ENCODE assay signal across 8 cellular contexts in genomic region chr15:58934521-58934920, GRCh38. TPM values are rescaled to one million over a fixed set of nuclear protein-coding genes. Genes with fewer than 3 reads are reported as not detected.
DNase-seq lines count a peak whose midpoint lies in the region; ATAC-seq, FAIRE-seq and TF ChIP-seq lines count a peak whose summit lies in the region.

No MANE protein-coding gene starts in this region.

- TF ChIP-seq EP300 in HepG2 (IDR thresholded peaks at IDR 0.05; ENCODE audit: low read depth in 2 of 2, low read length in 2 of 2): no peak
- TF ChIP-seq EP300 in HepG2 (CRISPR knock-in tag; IDR thresholded peaks at IDR 0.05; ENCODE audit: borderline replicate concordance): no peak
- no peak for TF ChIP-seq EP300 in transverse colon (IDR thresholded peaks at IDR 0.05; ENCODE audit: low read depth)

- no peaks in the 10 kb centered on the region for H3K27me3 Mint-ChIP-seq in activated naive CD4-positive, alpha-beta T cell treated with anti-CD3 and anti-CD28 coated beads for 36 hours (ENCODE audit: low read depth)
- H3K27me3 Mint-ChIP-seq in activated naive CD8-positive, alpha-beta T cell: peaks cover 2% of the 10 kb centered on the region

- H3K36me3 ChIP-seq in HepG2 (replicated peaks in 1 of 2; ENCODE audit: control insufficient read depth in 1 of 2, insufficient read depth in 2 of 2, low read length in 2 of 2) (no peaks in the 10 kb centered on the region), transverse colon (no peaks in the 10 kb centered on the region)

- FAIRE-seq in HepG2 (lab: Jason Lieb, UNC): no peak

- TF ChIP-seq POLR2A in HepG2 (IDR thresholded peaks at IDR 0.05; ENCODE audit: insufficient read depth in 1 of 2, low read depth in 2 of 2, low read length in 2 of 2) (no peak), transverse colon (IDR thresholded peaks at IDR 0.05) (no peak)

- H3K79me2 ChIP-seq in HepG2 (ENCODE audit: insufficient read depth, low read length): peaks cover 37% of the 10 kb centered on the region

- intact Hi-C loops in activated naive CD4-positive, alpha-beta T cell treated with anti-CD3 and anti-CD28 coated beads for 36 hours (cut with micrococcal nuclease): loop anchor here (5.0 to 10.0 kb wide), 2 partner anchors 602 to 1230 kb away; partner anchors contain the start of gene POLR2M
- intact Hi-C loops in HepG2 (cut with micrococcal nuclease; ENCODE audit: unreplicated experiment) (loop anchor here (5.0 kb wide), 1 partner anchor 67 kb away; no protein-coding TSS in a partner anchor), transverse colon (cut with DNase I; ENCODE audit: low total_unique reads) (no loop called here)

- H3K4me3 Mint-ChIP-seq in activated naive CD4-positive, alpha-beta T cell treated with anti-CD3 and anti-CD28 coated beads for 36 hours: peak overlapping the region; percentile 93
- H3K4me3 Mint-ChIP-seq in activated naive CD8-positive, alpha-beta T cell: peak overlapping the region; percentile 93

- H3K4me2 ChIP-seq in HepG2 (ENCODE audit: low read depth, low read length): peak overlapping the region; percentile 94

- CTCF ChIA-PET in activated naive CD4-positive, alpha-beta T cell treated with anti-CD3 and anti-CD28 coated beads for 36 hours (lab: Charles Lee): interaction anchor here (0.7 kb wide), 1 partner anchor 70 kb away, joined by 3 read pairs; no protein-coding TSS in a partner anchor
- CTCF ChIA-PET in HepG2 (lab: Yijun Ruan, JAX; ENCODE audit: low intra/inter-chr PET ratio, low total read pairs): interaction anchor here (0.6 kb wide), 1 partner anchor 55 kb away, joined by 4 read pairs; no protein-coding TSS in a partner anchor

- peak overlapping the region; percentile 100 for H3K9ac ChIP-seq in HepG2 (ENCODE audit: insufficient read depth, low read depth, low read length)

- no peak for TF ChIP-seq RAD21 in HepG2 (CRISPR knock-in tag; IDR thresholded peaks at IDR 0.05)

- peaks cover 25% of the 10 kb centered on the region for H3K4me1 ChIP-seq in HepG2 (ENCODE audit: insufficient read depth, low read length)
- H3K4me1 ChIP-seq in transverse colon: peaks cover 12 to 32% (median 20%) of the 10 kb centered on the region in 4 donors

- ATAC-seq in HepG2: no peak

- POLR2A ChIA-PET in HepG2 (lab: Yijun Ruan, JAX): interaction anchor here (0.9 kb wide), 1 partner anchor 164 kb away, joined by 3 read pairs; the partner anchor contains the start of gene MINDY2

- no peaks in the 10 kb centered on the region for H3K9me3 Mint-ChIP-seq in activated naive CD4-positive, alpha-beta T cell treated with anti-CD3 and anti-CD28 coated beads for 36 hours
- H3K9me3 Mint-ChIP-seq in activated naive CD8-positive, alpha-beta T cell (ENCODE audit: low read depth): no peaks in the 10 kb centered on the region

- H3K27me3 ChIP-seq in HepG2 (ENCODE audit: control insufficient read depth in 1 of 2, insufficient read depth in 2 of 2, low read length in 2 of 2) (no peaks in the 10 kb centered on the region; a peak in 1 of 5 replicates), transverse colon (no peaks in the 10 kb centered on the region)

- H3K27ac ChIP-seq in HepG2 (ENCODE audit: extremely low read length, insufficient read depth, low read length): peak overlapping the region; percentile 99
- peak overlapping the region; percentile 97 to 100 (median 100) for H3K27ac ChIP-seq in transverse colon

- in situ Hi-C loops in HepG2 (cut with HindIII; ENCODE audit: extremely low pct_ligation_motif_present, low pct_unique_long_range_greater_than_20kb) (no loop called here), transverse colon (cut with MboI; ENCODE audit: low pct_ligation_motif_present in 1 of 4, low pct_unique_long_range_greater_than_20kb in 1 of 4, low sequenced_read_pairs in 3 of 4) (loop anchor here in 1 of 4 donors (25.0 kb wide), 1 partner anchor 97 kb away; no protein-coding TSS in a partner anchor)

- no TSS peak for BruUV-seq in HepG2 (replicated peaks; lab: Mats Ljungman, UMichigan)

- H3K4me3 ChIP-seq in HepG2 (replicated peaks in 1 of 3; ENCODE audit: insufficient read depth in 1 of 3, low read depth in 2 of 3, low read length in 3 of 3): peak overlapping the region; percentile 68 to 94 (median 76); a peak in 5 of 6 replicates
- peak overlapping the region in 2 of 4 donors; percentile 74 to 90 for H3K4me3 ChIP-seq in transverse colon

- H3K9me3 ChIP-seq in HepG2 (ENCODE audit: low read length) (no peaks in the 10 kb centered on the region), transverse colon (no peaks in the 10 kb centered on the region)

- 0 out of 2 replicates have a peak, but pooled peaks cover 5% of the 10 kb centered on the region for H4K20me1 ChIP-seq in HepG2 (ENCODE audit: insufficient read depth, low read length)

- peaks cover 7% of the 10 kb centered on the region for H3K36me3 Mint-ChIP-seq in activated naive CD4-positive, alpha-beta T cell treated with anti-CD3 and anti-CD28 coated beads for 36 hours (ENCODE audit: low read depth)
- peaks cover 6% of the 10 kb centered on the region for H3K36me3 Mint-ChIP-seq in activated naive CD8-positive, alpha-beta T cell

- peak overlapping the region; percentile 96 for H2AFZ ChIP-seq in HepG2 (ENCODE audit: low read length)

- no peak for DNase-seq in activated naive CD4-positive, alpha-beta T cell treated with anti-CD3 and anti-CD28 coated beads for 36 hours
- no peak for DNase-seq in activated naive CD4-positive, alpha-beta T cell (lab: John Stamatoyannopoulos, UW)
- DNase-seq in HepG2 (ENCODE audit: low spot score) (no peak), transverse colon (no peak), ureter (ENCODE audit: low spot score) (no peak), SIG-M5 treated with dmso at 0.1 percent for 504 hours (lab: John Stamatoyannopoulos, UW; ENCODE audit: unreplicated experiment) (no peak), hypothalamus (lab: John Stamatoyannopoulos, UW) (no peak)

- 35% methylated on average over 4 of the region's 4 CpGs for WGBS in HepG2 (ENCODE audit: low lambda C conversion rate)
- 51 to 55% methylated on average over 3 to 4 of the region's 4 CpGs for WGBS in transverse colon (ENCODE audit: low coverage in 1 of 2), 2 donors

- peaks cover 23% of the 10 kb centered on the region for H3K4me1 Mint-ChIP-seq in activated naive CD4-positive, alpha-beta T cell treated with anti-CD3 and anti-CD28 coated beads for 36 hours (ENCODE audit: low read depth)
- H3K4me1 Mint-ChIP-seq in activated naive CD8-positive, alpha-beta T cell (ENCODE audit: low read depth): peaks cover 24% of the 10 kb centered on the region

- no peak for TF ChIP-seq CTCF in HepG2 (CRISPR knock-in tag; IDR thresholded peaks at IDR 0.05)
- no peak for TF ChIP-seq CTCF in transverse colon (IDR thresholded peaks at IDR 0.05)

- H3K27ac Mint-ChIP-seq in activated naive CD4-positive, alpha-beta T cell treated with anti-CD3 and anti-CD28 coated beads for 36 hours: peak overlapping the region; percentile 97
- H3K27ac Mint-ChIP-seq in activated naive CD8-positive, alpha-beta T cell: peak overlapping the region; percentile 97

RNA-seq across cellular contexts. Expression of gene SLTM, which starts 1.0 kb away (rescaled TPM):
- 10 to 100 TPM; 52.0 to 56.0 TPM for total RNA-seq in activated naive CD4-positive, alpha-beta T cell treated with anti-CD3 and anti-CD28 coated beads for 36 hours
- total RNA-seq in HepG2 (2016; rRNA removed; fragmentation: Illumina TruSeq; extraction: Trizol) (58.0 and 64.2 TPM in 2 replicates), transverse colon (100 to 1,000 TPM in 3 of 4 donors, 10 to 100 TPM in 1; 91.9 to 447 (median 143) TPM), ureter (159 TPM)
- 85.4 and 92.4 TPM in 2 replicates for total RNA-seq in HepG2 (2016; cell fraction: cytosol; rRNA removed; fragmentation: Illumina TruSeq; extraction: Trizol; ENCODE audit: low read depth)
- total RNA-seq in HepG2 (2016; cell fraction: insoluble cytoplasmic fraction; rRNA removed; fragmentation: Illumina TruSeq; extraction: Trizol): 52.5 and 70.6 TPM in 2 replicates
- total RNA-seq in HepG2 (2016; cell fraction: membrane; rRNA removed; fragmentation: Illumina TruSeq; extraction: Trizol): 33.2 and 33.4 TPM in 2 replicates
- total RNA-seq in HepG2 (2016; cell fraction: nucleus; rRNA removed; fragmentation: Illumina TruSeq; extraction: Trizol): 120 TPM in 2 replicates
- 20.3 and 22.0 TPM in 2 replicates for polyA plus RNA-seq in HepG2 (2011; rRNA removed)
- 13.2 and 16.1 TPM in 2 replicates for polyA plus RNA-seq in HepG2 (2011; cell fraction: cytosol; rRNA removed)
- 61.3 and 71.8 TPM in 2 replicates for polyA plus RNA-seq in HepG2 (2011; cell fraction: nucleus; rRNA removed)
- 39.7 and 46.8 TPM in 2 replicates for polyA plus RNA-seq in HepG2 (2012)
- polyA plus RNA-seq in HepG2 (2016; cell fraction: cytosol; fragmentation: Illumina TruSeq; extraction: Trizol; ENCODE audit: low read depth): 28.8 and 28.9 TPM in 2 replicates
- polyA plus RNA-seq in HepG2 (2016; cell fraction: insoluble cytoplasmic fraction; fragmentation: Illumina TruSeq; extraction: Trizol; ENCODE audit: low read depth): 56.6 and 65.2 TPM in 2 replicates
- polyA plus RNA-seq in HepG2 (2016; cell fraction: membrane; fragmentation: Illumina TruSeq; extraction: Trizol; ENCODE audit: low read depth): 21.9 and 25.0 TPM in 2 replicates
- 88.9 and 106 TPM in 2 replicates for polyA plus RNA-seq in HepG2 (2016; cell fraction: nucleus; fragmentation: Illumina TruSeq; extraction: Trizol; ENCODE audit: insufficient read depth, low read depth)
- polyA minus RNA-seq in HepG2 (2011; rRNA and poly(A)+ RNA removed; ENCODE audit: low replicate concordance): 20.5 and 36.5 TPM in 2 replicates
- polyA minus RNA-seq in HepG2 (2011; cell fraction: cytosol; rRNA and poly(A)+ RNA removed): 14.5 and 29.8 TPM in 2 replicates
- 202 and 232 TPM in 2 replicates for polyA minus RNA-seq in HepG2 (2011; cell fraction: nucleus; rRNA and poly(A)+ RNA removed)

RNA-seq across cellular contexts. Expression of gene RNF111, which starts 52.9 kb away (rescaled TPM):
- 10 to 100 TPM; 17.8 to 19.8 TPM for total RNA-seq in activated naive CD4-positive, alpha-beta T cell treated with anti-CD3 and anti-CD28 coated beads for 36 hours
- total RNA-seq in HepG2 (2016; rRNA removed; fragmentation: Illumina TruSeq; extraction: Trizol): 12.1 and 16.0 TPM in 2 replicates
- total RNA-seq in HepG2 (2016; cell fraction: cytosol; rRNA removed; fragmentation: Illumina TruSeq; extraction: Trizol; ENCODE audit: low read depth): 10.6 and 15.3 TPM in 2 replicates
- total RNA-seq in HepG2 (2016; cell fraction: insoluble cytoplasmic fraction; rRNA removed; fragmentation: Illumina TruSeq; extraction: Trizol): 8.8 and 9.5 TPM in 2 replicates
- 14.8 and 16.8 TPM in 2 replicates for total RNA-seq in HepG2 (2016; cell fraction: membrane; rRNA removed; fragmentation: Illumina TruSeq; extraction: Trizol)
- total RNA-seq in HepG2 (2016; cell fraction: nucleus; rRNA removed; fragmentation: Illumina TruSeq; extraction: Trizol): 14.1 and 18.6 TPM in 2 replicates
- polyA plus RNA-seq in HepG2 (2011; rRNA removed): 19.4 and 23.1 TPM in 2 replicates
- polyA plus RNA-seq in HepG2 (2011; cell fraction: cytosol; rRNA removed): 8.5 and 10.4 TPM in 2 replicates
- polyA plus RNA-seq in HepG2 (2011; cell fraction: nucleus; rRNA removed): 12.0 and 16.4 TPM in 2 replicates
- 11.2 and 12.4 TPM in 2 replicates for polyA plus RNA-seq in HepG2 (2012)
- 0.74 and 1.5 TPM in 2 replicates for polyA plus RNA-seq in HepG2 (2016; cell fraction: cytosol; fragmentation: Illumina TruSeq; extraction: Trizol; ENCODE audit: low read depth)
- 11.5 and 12.0 TPM in 2 replicates for polyA plus RNA-seq in HepG2 (2016; cell fraction: insoluble cytoplasmic fraction; fragmentation: Illumina TruSeq; extraction: Trizol; ENCODE audit: low read depth)
- polyA plus RNA-seq in HepG2 (2016; cell fraction: membrane; fragmentation: Illumina TruSeq; extraction: Trizol; ENCODE audit: low read depth): 2.3 and 2.7 TPM in 2 replicates
- 21.6 and 27.5 TPM in 2 replicates for polyA plus RNA-seq in HepG2 (2016; cell fraction: nucleus; fragmentation: Illumina TruSeq; extraction: Trizol; ENCODE audit: insufficient read depth, low read depth)
- 64.6 and 132 TPM in 2 replicates for polyA minus RNA-seq in HepG2 (2011; rRNA and poly(A)+ RNA removed; ENCODE audit: low replicate concordance)
- 13.6 and 15.8 TPM in 2 replicates for polyA minus RNA-seq in HepG2 (2011; cell fraction: cytosol; rRNA and poly(A)+ RNA removed)
- 49.4 and 60.7 TPM in 2 replicates for polyA minus RNA-seq in HepG2 (2011; cell fraction: nucleus; rRNA and poly(A)+ RNA removed)
- 10 to 100 TPM; 16.1 to 93.1 (median 25.3) TPM for total RNA-seq in transverse colon
- 56.9 TPM for total RNA-seq in ureter
